In the genomic region with DNA sequence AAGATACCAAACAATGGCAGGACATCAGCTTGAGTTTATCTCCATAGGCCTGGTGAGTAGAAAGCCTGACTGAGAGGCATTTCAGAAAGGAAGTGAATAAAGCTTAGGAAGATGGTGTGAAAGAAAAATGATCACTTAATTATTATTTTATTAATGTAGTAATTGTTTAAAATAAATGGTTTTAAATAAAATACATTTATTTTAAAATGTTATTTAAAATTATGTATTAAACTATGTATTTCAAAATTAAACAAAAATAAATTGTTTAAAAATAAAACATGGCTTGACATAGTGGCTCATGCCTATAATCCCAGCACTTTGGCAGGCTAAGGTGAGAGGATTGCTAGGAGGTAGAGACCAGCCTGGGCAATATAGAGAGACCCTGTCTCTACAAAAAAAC, we compare ENCODE assay signal across 19 cellular contexts.
DNase-seq lines count a peak whose midpoint lies in the region; ATAC-seq, FAIRE-seq and TF ChIP-seq lines count a peak whose summit lies in the region.
"Had no signal": no experiment of that assay in that cellular context is flagged by ENCODE, and none has a peak within 500 bp of the region (broad histone marks: within the 10 kb centered on the region; RNA-seq: fewer than 3 reads in every experiment).

No MANE protein-coding gene starts in this region.

- CTCF ChIA-PET in WTC11 (lab: Charles Lee), result interaction anchor here (1.0 kb wide), 1 partner anchor 80 kb away, joined by 3 read pairs; no protein-coding TSS in a partner anchor

- POLR2A ChIA-PET in WTC11 (lab: Charles Lee), result no interaction called here

- ATAC-seq in WTC11 (no peak), HG03280 (IDR thresholded peaks at IDR 0.05; ENCODE audit: unreplicated experiment) (no peak), HG03097 (IDR thresholded peaks at IDR 0.05; ENCODE audit: low FRiP score, unreplicated experiment) (no peak)
- ATAC-seq: A549; CD8-positive, alpha-beta T cell; GM12878 had no signal

- H3K27me3 Mint-ChIP-seq in WTC11 (ENCODE audit: low read depth), result no peaks in the 10 kb centered on the region
- H3K27me3 Mint-ChIP-seq: B cell; CD4-positive, alpha-beta T cell had no signal

- H3K27ac Mint-ChIP-seq in WTC11, result no peak overlapping the region
- H3K27ac Mint-ChIP-seq: B cell; CD4-positive, alpha-beta T cell; CD8-positive, alpha-beta T cell had no signal

- TF ChIP-seq CTCF in WTC11 (IDR thresholded peaks at IDR 0.05), result no peak

- FAIRE-seq in G401.6 (lab: Jason Lieb, UNC), result peak; percentile 45
- FAIRE-seq: A549, D721Med, GM12878, GM12892, GM18507 had no signal

- no peak for DNase-seq in WTC11 (ENCODE audit: low spot score)
- DNase-seq in activated CD4-positive, alpha-beta T cell treated with anti-CD3 and anti-CD28 coated beads for 4 hours, result no peak
- DNase-seq: 8988T; AML-193; Caco-2; Calu3; CD4-positive, alpha-beta T cell; CD8-positive, alpha-beta T cell; DMS79 treated with DMSO at 0.1 percent for 48 hours; GDM1 had no signal

- peaks cover 11% of the 10 kb centered on the region for H3K36me3 Mint-ChIP-seq in WTC11
- H3K36me3 Mint-ChIP-seq: CD8-positive, alpha-beta T cell had no signal

- peaks cover 26% of the 10 kb centered on the region for H3K9me3 Mint-ChIP-seq in WTC11
- H3K9me3 Mint-ChIP-seq: CD4-positive, alpha-beta T cell; CD8-positive, alpha-beta T cell had no signal

- H3K4me3 Mint-ChIP-seq in WTC11, result no peak overlapping the region
- H3K4me3 Mint-ChIP-seq: B cell; CD4-positive, alpha-beta T cell; CD8-positive, alpha-beta T cell had no signal

- H3K4me1 Mint-ChIP-seq in WTC11, result no peaks in the 10 kb centered on the region
- H3K4me1 Mint-ChIP-seq: B cell had no signal

TF ChIP-seq in WTC11, 78 proteins besides CTCF, POLR2A, EP300 and RAD21:
- TF ChIP-seq FOXJ3 (CRISPR knock-in tag; IDR thresholded peaks at IDR 0.05; ENCODE audit: borderline replicate concordance), result no peak
- TF ChIP-seq HMGA2 (CRISPR knock-in tag; IDR thresholded peaks at IDR 0.05), result peak; percentile 99
- TF ChIP-seq PRRX2 (CRISPR knock-in tag; IDR thresholded peaks at IDR 0.05), result no peak
- no peak for TF ChIP-seq ZNF317 (CRISPR knock-in tag; IDR thresholded peaks at IDR 0.05; ENCODE audit: borderline replicate concordance, low read depth)
- TF ChIP-seq EMX1 (CRISPR knock-in tag; IDR thresholded peaks at IDR 0.05), result no peak
TF ChIP-seq in WTC11: peak in this region for 1.
